ENCODE assay signal across 9 cellular contexts in the genomic region with DNA sequence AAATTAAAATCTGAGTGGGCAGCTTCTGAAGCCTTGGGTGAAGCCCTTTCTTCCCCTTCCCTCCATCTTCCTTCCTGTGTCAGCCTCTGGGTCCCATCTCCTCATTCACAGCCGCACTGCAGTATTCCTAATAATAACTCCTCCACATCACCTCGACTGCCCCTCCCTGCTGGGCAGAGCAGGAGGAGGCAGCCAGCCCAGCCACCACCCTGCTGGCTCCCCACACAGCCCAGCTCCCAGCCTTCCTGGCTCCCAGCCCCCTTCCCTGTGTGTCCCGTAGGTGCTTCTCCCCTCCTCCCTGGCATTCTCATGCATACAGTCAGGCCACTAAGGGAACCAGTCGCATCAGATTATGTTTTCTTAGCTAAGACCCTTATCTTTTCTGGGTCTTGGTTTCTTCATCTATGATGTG. TPM values are rescaled to one million over a fixed set of nuclear protein-coding genes. Genes with fewer than 3 reads are reported as not detected.
DNase-seq lines count a peak whose midpoint lies in the region; ATAC-seq and TF ChIP-seq lines count a peak whose summit lies in the region.
"Had no signal": no experiment of that assay in that cellular context is flagged by ENCODE, and none has a peak within 500 bp of the region (broad histone marks: within the 10 kb centered on the region; RNA-seq: fewer than 3 reads in every experiment).

No MANE protein-coding gene starts in this region.

- no peaks in the 10 kb centered on the region for H3K9me3 ChIP-seq in osteoblast (ENCODE audit: low read depth, low read length)

- H3K4me3 ChIP-seq in fibroblast of mammary gland (ENCODE audit: control insufficient read depth, low read depth, low read length) (peak overlapping the region; percentile 17), osteoblast (ENCODE audit: insufficient read depth, low read length) (peak overlapping the region; percentile 40)

- peak overlapping the region; percentile 99 for H3K4me2 ChIP-seq in osteoblast (ENCODE audit: insufficient read depth, low read length)

- no peaks in the 10 kb centered on the region for H3K27me3 ChIP-seq in osteoblast (ENCODE audit: insufficient read depth, low read length)

- ATAC-seq in HG02870 (IDR thresholded peaks at IDR 0.05; ENCODE audit: unreplicated experiment), result no peak
- no peak for ATAC-seq in GM21423 (IDR thresholded peaks at IDR 0.05; ENCODE audit: unreplicated experiment)
- ATAC-seq in activated CD4-positive, CD25-positive, alpha-beta regulatory T cell treated with anti-CD3 and anti-CD28 coated beads, Interleukin-2, amount 50 U/mL, for 24 hours, result no peak

- peaks cover 17% of the 10 kb centered on the region for H3K36me3 ChIP-seq in osteoblast (ENCODE audit: insufficient read depth, low read length)

- TF ChIP-seq CTCF in fibroblast of mammary gland (conservative IDR thresholded peaks at IDR 0.05; ENCODE audit: control insufficient read depth, insufficient read depth, low read depth, low read length) (no peak), osteoblast (IDR thresholded peaks at IDR 0.05; ENCODE audit: extremely low read depth, low read depth, low read length) (no peak)

- H2AFZ ChIP-seq in osteoblast (ENCODE audit: low read length), result no peak overlapping the region

- peak; percentile 59 for DNase-seq in Ammon's horn (ENCODE audit: low spot score)
- peak; percentile 61 for DNase-seq in RPMI7951 (ENCODE audit: low read depth)
- no peak for DNase-seq in fibroblast of mammary gland (ENCODE audit: low read depth)
- DNase-seq in osteoblast (ENCODE audit: insufficient read length, low spot score, missing footprints), result peak; percentile 78
- DNase-seq in SKM-1 (lab: John Stamatoyannopoulos, UW; ENCODE audit: unreplicated experiment), result no peak
- DNase-seq: activated CD4-positive, alpha-beta memory T cell treated with anti-CD3 and anti-CD28 coated beads, Interleukin-2, amount 10 ng/mL, durations not matched to agents 7 days and 5 days had no signal

- H3K27ac ChIP-seq in osteoblast (ENCODE audit: low read depth, low read length), result peak overlapping the region; percentile 93

- peaks cover 14% of the 10 kb centered on the region for H4K20me1 ChIP-seq in osteoblast (ENCODE audit: insufficient read depth, low read length)

- peaks cover 62% of the 10 kb centered on the region for H3K79me2 ChIP-seq in osteoblast (ENCODE audit: insufficient read depth, low read length)

- peaks cover 76% of the 10 kb centered on the region for H3K4me1 ChIP-seq in osteoblast (ENCODE audit: insufficient read depth, low read length)

RNA-seq across cellular contexts. Expression of gene IFFO1, which starts 3.7 kb away (rescaled TPM):
- 5.8 and 8.6 TPM in 2 replicates for total RNA-seq in RPMI7951 (2014; rRNA removed; shearing (Covaris generic))
- 12.7 and 13.4 TPM in 2 replicates for total RNA-seq in osteoblast

RNA-seq across cellular contexts. Expression of gene NOP2, which starts 15.9 kb away (rescaled TPM):
- total RNA-seq in RPMI7951 (2014; rRNA removed; shearing (Covaris generic)), result 14.2 and 17.8 TPM in 2 replicates
- 18.3 and 21.4 TPM in 2 replicates for total RNA-seq in osteoblast

RNA-seq across cellular contexts. Expression of gene GAPDH, which starts 17.8 kb away (rescaled TPM):
- total RNA-seq in RPMI7951 (2014; rRNA removed; shearing (Covaris generic)), result 8,506 and 8,626 TPM in 2 replicates
- total RNA-seq in osteoblast, result 4,846 and 5,173 TPM in 2 replicates

RNA-seq across cellular contexts. Expression of gene CHD4, which starts 55.0 kb away (rescaled TPM):
- total RNA-seq in RPMI7951 (2014; rRNA removed; shearing (Covaris generic)), result 167 and 180 TPM in 2 replicates
- 238 and 259 TPM in 2 replicates for total RNA-seq in osteoblast

RNA-seq across cellular contexts. Expression of gene NCAPD2, which starts 58.2 kb away (rescaled TPM):
- 92.1 and 106 TPM in 2 replicates for total RNA-seq in RPMI7951 (2014; rRNA removed; shearing (Covaris generic))
- 19.4 and 21.0 TPM in 2 replicates for total RNA-seq in osteoblast

Comparison
In these comparisons a context has a peak if more than half of its experiments do, and no peak if none do; other contexts are left out.
1. DNase-seq: peak in Ammon's horn (single experiment), RPMI7951 (single experiment) and osteoblast (single experiment); none in fibroblast of mammary gland (single experiment) and SKM-1 (single experiment).